Comparison of ENCODE assay signal across 2 cellular contexts in the genomic region with DNA sequence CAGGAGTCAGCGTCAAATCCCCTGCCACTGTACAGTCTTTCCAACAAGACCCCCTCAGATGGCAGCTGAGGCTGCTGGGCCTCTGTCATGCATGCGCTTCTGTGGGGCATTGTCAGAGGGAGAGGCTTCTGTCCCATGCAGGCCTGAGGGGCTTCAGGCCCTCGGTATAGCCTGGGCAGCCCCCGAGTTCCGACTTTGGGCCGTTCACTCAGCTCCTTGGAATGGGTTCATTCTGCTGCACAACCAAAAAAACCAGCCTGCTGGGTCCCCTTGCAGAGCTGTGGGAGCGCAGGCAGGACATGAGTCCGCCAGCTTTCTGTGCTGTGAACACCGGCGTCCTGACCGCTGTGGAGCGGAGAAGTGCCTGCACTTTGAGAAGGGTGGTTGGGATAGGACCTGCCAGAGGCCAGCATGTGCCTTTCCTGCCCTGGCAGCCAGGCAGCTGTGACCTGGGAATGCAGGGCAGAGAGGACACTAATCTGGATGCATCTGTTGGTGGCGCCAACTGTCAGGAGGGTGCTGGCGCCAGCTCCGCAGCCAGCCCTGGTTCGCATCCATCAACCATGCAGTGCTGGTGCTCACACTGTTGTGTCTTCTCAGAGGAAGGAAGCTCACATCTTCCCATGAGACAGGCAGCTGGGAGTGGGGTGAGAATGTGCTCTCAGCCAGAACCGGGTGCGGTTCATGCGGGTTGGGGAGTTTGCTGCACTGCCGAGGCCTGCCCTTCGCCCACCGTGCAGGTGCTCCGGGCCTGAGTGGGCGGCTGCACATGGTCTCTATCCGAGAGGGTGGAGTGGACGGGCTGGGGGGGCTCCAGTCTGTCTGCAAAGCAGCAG.
TF ChIP-seq lines count a peak whose summit lies in the region.

No MANE protein-coding gene starts in this region.

TF ChIP-seq in SK-N-SH, 30 proteins besides CTCF, POLR2A, EP300 and RAD21:
- TF ChIP-seq SIN3A (IDR thresholded peaks at IDR 0.05; ENCODE audit: borderline replicate concordance, low read depth, low read length) (no peak), NFIC (IDR thresholded peaks at IDR 0.05; ENCODE audit: borderline replicate concordance) (no peak), TEAD4 (IDR thresholded peaks at IDR 0.05; ENCODE audit: borderline replicate concordance, insufficient read depth) (no peak), GATA2 (CRISPR knock-in tag; IDR thresholded peaks at IDR 0.05) (no peak), RFX5 (IDR thresholded peaks at IDR 0.05; ENCODE audit: low read length) (no peak), TCF12 (IDR thresholded peaks at IDR 0.05) (no peak), RXRA (IDR thresholded peaks at IDR 0.05; ENCODE audit: borderline replicate concordance, low read depth) (no peak), SMC3 (IDR thresholded peaks at IDR 0.05; ENCODE audit: low read depth, low read length) (no peak), FOXJ3 (CRISPR knock-in tag; IDR thresholded peaks at IDR 0.05) (no peak), FOSL2 (IDR thresholded peaks at IDR 0.05; ENCODE audit: borderline replicate concordance, low read depth) (no peak), MEF2A (IDR thresholded peaks at IDR 0.05; ENCODE audit: borderline replicate concordance, low read depth) (no peak), NRF1 (IDR thresholded peaks at IDR 0.05; ENCODE audit: low read depth, low read length) (no peak), EZH2phosphoT487 (IDR thresholded peaks at IDR 0.05; ENCODE audit: borderline replicate concordance, low read depth) (no peak), RCOR1 (IDR thresholded peaks at IDR 0.05; ENCODE audit: low read length) (no peak), CHD2 (IDR thresholded peaks at IDR 0.05; ENCODE audit: low read length, partially characterized antibody) (no peak)
- TF ChIP-seq, protein P1, sequence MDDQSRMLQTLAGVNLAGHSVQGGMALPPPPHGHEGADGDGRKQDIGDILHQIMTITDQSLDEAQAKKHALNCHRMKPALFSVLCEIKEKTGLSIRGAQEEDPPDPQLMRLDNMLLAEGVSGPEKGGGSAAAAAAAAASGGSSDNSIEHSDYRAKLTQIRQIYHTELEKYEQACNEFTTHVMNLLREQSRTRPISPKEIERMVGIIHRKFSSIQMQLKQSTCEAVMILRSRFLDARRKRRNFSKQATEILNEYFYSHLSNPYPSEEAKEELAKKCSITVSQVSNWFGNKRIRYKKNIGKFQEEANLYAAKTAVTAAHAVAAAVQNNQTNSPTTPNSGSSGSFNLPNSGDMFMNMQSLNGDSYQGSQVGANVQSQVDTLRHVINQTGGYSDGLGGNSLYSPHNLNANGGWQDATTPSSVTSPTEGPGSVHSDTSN (IDR thresholded peaks at IDR 0.05), result no peak
- TF ChIP-seq, protein P2, sequence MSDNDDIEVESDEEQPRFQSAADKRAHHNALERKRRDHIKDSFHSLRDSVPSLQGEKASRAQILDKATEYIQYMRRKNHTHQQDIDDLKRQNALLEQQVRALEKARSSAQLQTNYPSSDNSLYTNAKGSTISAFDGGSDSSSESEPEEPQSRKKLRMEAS (IDR thresholded peaks at IDR 0.05; ENCODE audit: low read depth), result no peak
- TF ChIP-seq, protein P3, sequence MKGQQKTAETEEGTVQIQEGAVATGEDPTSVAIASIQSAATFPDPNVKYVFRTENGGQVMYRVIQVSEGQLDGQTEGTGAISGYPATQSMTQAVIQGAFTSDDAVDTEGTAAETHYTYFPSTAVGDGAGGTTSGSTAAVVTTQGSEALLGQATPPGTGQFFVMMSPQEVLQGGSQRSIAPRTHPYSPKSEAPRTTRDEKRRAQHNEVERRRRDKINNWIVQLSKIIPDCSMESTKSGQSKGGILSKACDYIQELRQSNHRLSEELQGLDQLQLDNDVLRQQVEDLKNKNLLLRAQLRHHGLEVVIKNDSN (IDR thresholded peaks at IDR 0.05; ENCODE audit: borderline replicate concordance, low read depth), result no peak
- TF ChIP-seq, protein P4, sequence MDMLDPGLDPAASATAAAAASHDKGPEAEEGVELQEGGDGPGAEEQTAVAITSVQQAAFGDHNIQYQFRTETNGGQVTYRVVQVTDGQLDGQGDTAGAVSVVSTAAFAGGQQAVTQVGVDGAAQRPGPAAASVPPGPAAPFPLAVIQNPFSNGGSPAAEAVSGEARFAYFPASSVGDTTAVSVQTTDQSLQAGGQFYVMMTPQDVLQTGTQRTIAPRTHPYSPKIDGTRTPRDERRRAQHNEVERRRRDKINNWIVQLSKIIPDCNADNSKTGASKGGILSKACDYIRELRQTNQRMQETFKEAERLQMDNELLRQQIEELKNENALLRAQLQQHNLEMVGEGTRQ (IDR thresholded peaks at IDR 0.05; ENCODE audit: borderline replicate concordance, low read depth, low read length), result no peak

TF ChIP-seq in SK-N-SH treated with all-trans-retinoic acid at 6 μM for 48 hours, 23 proteins besides CTCF, POLR2A, EP300 and RAD21:
- TF ChIP-seq PPARA (CRISPR knock-in tag; IDR thresholded peaks at IDR 0.05; ENCODE audit: borderline replicate concordance), result no peak
- TF ChIP-seq GLIS3 (CRISPR knock-in tag; IDR thresholded peaks at IDR 0.05), result no peak
- no peak for TF ChIP-seq ZNF8 (CRISPR knock-in tag; IDR thresholded peaks at IDR 0.05)
- no peak for TF ChIP-seq CSDC2 (CRISPR knock-in tag; IDR thresholded peaks at IDR 0.05)
- TF ChIP-seq BACH2 (CRISPR knock-in tag; IDR thresholded peaks at IDR 0.05; ENCODE audit: borderline replicate concordance), result no peak
- TF ChIP-seq, protein P5, sequence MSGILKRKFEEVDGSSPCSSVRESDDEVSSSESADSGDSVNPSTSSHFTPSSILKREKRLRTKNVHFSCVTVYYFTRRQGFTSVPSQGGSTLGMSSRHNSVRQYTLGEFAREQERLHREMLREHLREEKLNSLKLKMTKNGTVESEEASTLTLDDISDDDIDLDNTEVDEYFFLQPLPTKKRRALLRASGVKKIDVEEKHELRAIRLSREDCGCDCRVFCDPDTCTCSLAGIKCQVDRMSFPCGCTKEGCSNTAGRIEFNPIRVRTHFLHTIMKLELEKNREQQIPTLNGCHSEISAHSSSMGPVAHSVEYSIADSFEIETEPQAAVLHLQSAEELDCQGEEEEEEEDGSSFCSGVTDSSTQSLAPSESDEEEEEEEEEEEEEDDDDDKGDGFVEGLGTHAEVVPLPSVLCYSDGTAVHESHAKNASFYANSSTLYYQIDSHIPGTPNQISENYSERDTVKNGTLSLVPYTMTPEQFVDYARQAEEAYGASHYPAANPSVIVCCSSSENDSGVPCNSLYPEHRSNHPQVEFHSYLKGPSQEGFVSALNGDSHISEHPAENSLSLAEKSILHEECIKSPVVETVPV (CRISPR knock-in tag; IDR thresholded peaks at IDR 0.05), result no peak
- no peak for TF ChIP-seq TCF4 (CRISPR knock-in tag; IDR thresholded peaks at IDR 0.05; ENCODE audit: borderline replicate concordance)
- TF ChIP-seq ZC3H10 (CRISPR knock-in tag; IDR thresholded peaks at IDR 0.05), result no peak
- no peak for TF ChIP-seq ARNTL (CRISPR knock-in tag; IDR thresholded peaks at IDR 0.05; ENCODE audit: borderline replicate concordance, low read depth)
- TF ChIP-seq, protein P6, sequence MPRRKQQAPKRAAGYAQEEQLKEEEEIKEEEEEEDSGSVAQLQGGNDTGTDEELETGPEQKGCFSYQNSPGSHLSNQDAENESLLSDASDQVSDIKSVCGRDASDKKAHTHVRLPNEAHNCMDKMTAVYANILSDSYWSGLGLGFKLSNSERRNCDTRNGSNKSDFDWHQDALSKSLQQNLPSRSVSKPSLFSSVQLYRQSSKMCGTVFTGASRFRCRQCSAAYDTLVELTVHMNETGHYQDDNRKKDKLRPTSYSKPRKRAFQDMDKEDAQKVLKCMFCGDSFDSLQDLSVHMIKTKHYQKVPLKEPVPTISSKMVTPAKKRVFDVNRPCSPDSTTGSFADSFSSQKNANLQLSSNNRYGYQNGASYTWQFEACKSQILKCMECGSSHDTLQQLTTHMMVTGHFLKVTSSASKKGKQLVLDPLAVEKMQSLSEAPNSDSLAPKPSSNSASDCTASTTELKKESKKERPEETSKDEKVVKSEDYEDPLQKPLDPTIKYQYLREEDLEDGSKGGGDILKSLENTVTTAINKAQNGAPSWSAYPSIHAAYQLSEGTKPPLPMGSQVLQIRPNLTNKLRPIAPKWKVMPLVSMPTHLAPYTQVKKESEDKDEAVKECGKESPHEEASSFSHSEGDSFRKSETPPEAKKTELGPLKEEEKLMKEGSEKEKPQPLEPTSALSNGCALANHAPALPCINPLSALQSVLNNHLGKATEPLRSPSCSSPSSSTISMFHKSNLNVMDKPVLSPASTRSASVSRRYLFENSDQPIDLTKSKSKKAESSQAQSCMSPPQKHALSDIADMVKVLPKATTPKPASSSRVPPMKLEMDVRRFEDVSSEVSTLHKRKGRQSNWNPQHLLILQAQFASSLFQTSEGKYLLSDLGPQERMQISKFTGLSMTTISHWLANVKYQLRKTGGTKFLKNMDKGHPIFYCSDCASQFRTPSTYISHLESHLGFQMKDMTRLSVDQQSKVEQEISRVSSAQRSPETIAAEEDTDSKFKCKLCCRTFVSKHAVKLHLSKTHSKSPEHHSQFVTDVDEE (CRISPR knock-in tag; IDR thresholded peaks at IDR 0.05), result no peak
- TF ChIP-seq OSR1 (CRISPR knock-in tag; IDR thresholded peaks at IDR 0.05), result no peak
- TF ChIP-seq ZNF565 (CRISPR knock-in tag; conservative IDR thresholded peaks at IDR 0.05; ENCODE audit: low read depth), result no peak
